ENCODE assay signal across 1 cellular context in the genomic region with DNA sequence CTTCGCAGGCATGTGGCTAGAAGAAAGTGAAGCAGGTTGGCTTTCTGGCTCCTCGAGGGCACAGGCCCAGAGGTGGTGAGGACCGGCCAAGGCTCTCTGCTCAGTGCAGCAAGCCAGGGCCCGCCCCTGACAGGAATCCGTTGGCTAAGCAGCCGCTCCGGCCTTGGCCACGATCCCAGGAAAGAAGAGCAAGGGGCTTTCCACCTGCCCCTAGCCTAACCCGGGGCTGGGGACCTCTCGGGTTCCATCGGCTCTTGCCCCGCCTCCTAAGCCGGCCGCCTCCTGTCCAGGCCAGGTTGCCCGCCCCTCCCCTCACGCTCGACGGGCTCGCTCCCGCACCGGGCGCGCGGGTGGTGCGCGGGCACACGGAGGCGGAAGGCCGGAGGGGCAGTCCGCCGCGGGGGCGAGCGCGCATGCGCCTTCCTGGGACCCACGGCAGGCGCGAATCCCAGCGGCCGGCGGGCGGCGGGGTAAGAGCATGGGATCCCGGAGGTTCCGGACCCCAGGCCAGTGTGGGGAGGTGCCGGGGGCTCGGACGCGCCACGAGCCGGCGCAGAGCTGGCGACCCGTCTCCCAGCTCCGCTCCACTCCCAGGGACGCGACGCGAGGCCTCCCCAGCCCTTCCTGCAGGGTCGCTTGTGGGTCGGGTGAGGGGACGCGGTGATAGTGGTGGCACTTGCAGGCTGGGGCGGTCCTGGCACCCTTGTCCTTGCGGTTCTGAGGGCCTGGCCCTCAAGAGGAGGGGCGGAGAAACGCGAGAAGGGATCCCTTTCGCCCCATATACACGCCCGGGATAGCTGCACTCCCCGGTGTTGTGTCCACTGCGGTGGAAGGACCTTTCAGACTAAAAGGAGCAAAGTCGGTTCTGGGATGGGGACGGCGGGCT.
TF ChIP-seq lines count a peak whose summit lies in the region.

A gene (plus strand): TSS at position 410 of the 886 bp plus-strand sequence. CDS start 3,351 bp downstream, outside the sequence.

TF ChIP-seq in A549, 52 proteins besides CTCF, POLR2A, EP300 and RAD21 (continued from another document):
- TF ChIP-seq MAFK (IDR thresholded peaks at IDR 0.05; ENCODE audit: partially characterized antibody): no peak
- TF ChIP-seq, protein P1, sequence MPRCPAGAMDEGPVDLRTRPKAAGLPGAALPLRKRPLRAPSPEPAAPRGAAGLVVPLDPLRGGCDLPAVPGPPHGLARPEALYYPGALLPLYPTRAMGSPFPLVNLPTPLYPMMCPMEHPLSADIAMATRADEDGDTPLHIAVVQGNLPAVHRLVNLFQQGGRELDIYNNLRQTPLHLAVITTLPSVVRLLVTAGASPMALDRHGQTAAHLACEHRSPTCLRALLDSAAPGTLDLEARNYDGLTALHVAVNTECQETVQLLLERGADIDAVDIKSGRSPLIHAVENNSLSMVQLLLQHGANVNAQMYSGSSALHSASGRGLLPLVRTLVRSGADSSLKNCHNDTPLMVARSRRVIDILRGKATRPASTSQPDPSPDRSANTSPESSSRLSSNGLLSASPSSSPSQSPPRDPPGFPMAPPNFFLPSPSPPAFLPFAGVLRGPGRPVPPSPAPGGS (IDR thresholded peaks at IDR 0.05): peak; percentile 72; the same call in 1 of the 3 replicates
- TF ChIP-seq, protein P2, sequence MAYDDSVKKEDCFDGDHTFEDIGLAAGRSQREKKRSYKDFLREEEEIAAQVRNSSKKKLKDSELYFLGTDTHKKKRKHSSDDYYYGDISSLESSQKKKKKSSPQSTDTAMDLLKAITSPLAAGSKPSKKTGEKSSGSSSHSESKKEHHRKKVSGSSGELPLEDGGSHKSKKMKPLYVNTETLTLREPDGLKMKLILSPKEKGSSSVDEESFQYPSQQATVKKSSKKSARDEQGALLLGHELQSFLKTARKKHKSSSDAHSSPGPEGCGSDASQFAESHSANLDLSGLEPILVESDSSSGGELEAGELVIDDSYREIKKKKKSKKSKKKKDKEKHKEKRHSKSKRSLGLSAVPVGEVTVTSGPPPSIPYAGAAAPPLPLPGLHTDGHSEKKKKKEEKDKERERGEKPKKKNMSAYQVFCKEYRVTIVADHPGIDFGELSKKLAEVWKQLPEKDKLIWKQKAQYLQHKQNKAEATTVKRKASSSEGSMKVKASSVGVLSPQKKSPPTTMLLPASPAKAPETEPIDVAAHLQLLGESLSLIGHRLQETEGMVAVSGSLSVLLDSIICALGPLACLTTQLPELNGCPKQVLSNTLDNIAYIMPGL (CRISPR knock-in tag; IDR thresholded peaks at IDR 0.05; ENCODE audit: borderline replicate concordance): no peak
- TF ChIP-seq FOXS1 (CRISPR knock-in tag; IDR thresholded peaks at IDR 0.05): no peak
- TF ChIP-seq NFE2L2 (conservative IDR thresholded peaks at IDR 0.05; ENCODE audit: low read length): no peak
